8 cellular contexts compared by ENCODE assay signal in genomic region chr11:66287256-66288137, GRCh38. TPM values are rescaled to one million over a fixed set of nuclear protein-coding genes. Genes with fewer than 3 reads are reported as not detected.
A peak's percentile ranks its signal among the peaks of the same experiment; 100 is the strongest.
DNase-seq lines count a peak whose midpoint lies in the region; ATAC-seq, FAIRE-seq and TF ChIP-seq lines count a peak whose summit lies in the region.

No MANE protein-coding gene starts in this region.

- ATAC-seq in pancreas, result no peak
- ATAC-seq in GM19455 (IDR thresholded peaks at IDR 0.05; ENCODE audit: unreplicated experiment), result no peak

- CTCF ChIA-PET in Caco-2 (lab: Charles Lee), result interaction anchor here (2.6 kb wide), 1 partner anchor 25 kb away, joined by 43 read pairs; no protein-coding TSS in a partner anchor

- H3K27ac ChIP-seq in OCI-LY3 (ENCODE audit: low read length), result no peak overlapping the region
- no peak overlapping the region for H3K27ac ChIP-seq in pancreas

- H3K4me1 Mint-ChIP-seq in Caco-2 (ENCODE audit: low read depth, unreplicated experiment), result peaks cover 17% of the 10 kb centered on the region

- peaks cover 21% of the 10 kb centered on the region for H3K79me2 ChIP-seq in OCI-LY3 (ENCODE audit: low read length)

- no TSS peak for BruUV-seq in Caco-2 (replicated peaks; lab: Mats Ljungman, UMichigan)

- POLR2A ChIA-PET in Caco-2 (lab: Charles Lee), result no interaction called here

- no peaks in the 10 kb centered on the region for H4K20me1 ChIP-seq in OCI-LY3 (ENCODE audit: insufficient read depth, low read length)

- H3K4me1 ChIP-seq in Caco-2 (peaks cover 22% of the 10 kb centered on the region), OCI-LY3 (ENCODE audit: low read length) (peaks cover 41% of the 10 kb centered on the region), endocrine pancreas (ENCODE audit: control insufficient read depth, insufficient read depth, low read length) (no peaks in the 10 kb centered on the region), pancreas (peaks cover 0 to 19% (median 15%) of the 10 kb centered on the region in 3 donors)

- WGBS in pancreas, 2 donors, result 57 to 65% methylated on average over 14 to 16 of the region's 16 CpGs

- no peak for TF ChIP-seq POLR2A in erythroblast (IDR thresholded peaks at IDR 0.05; ENCODE audit: low read length)

- peak overlapping the region; percentile 80 for H3K4me2 ChIP-seq in OCI-LY3 (ENCODE audit: low read length)

- H2AFZ ChIP-seq in OCI-LY3 (ENCODE audit: low read depth, low read length), result no peak overlapping the region

- DNase-seq in Caco-2 (no peak), pancreas (peak in 1 of 6 donors; percentile 58), erythroblast (lab: John Stamatoyannopoulos, UW) (no peak), cerebellar cortex (ENCODE audit: low spot score) (no peak), COLO668 (lab: John Stamatoyannopoulos, UW; ENCODE audit: unreplicated experiment) (no peak)

- intact Hi-C loops in Caco-2 (cut with micrococcal nuclease; ENCODE audit: unreplicated experiment) (loop anchor here (2.0 kb wide), 1 partner anchor 41 kb away; no protein-coding TSS in a partner anchor), pancreas (cut with DNase I) (loop anchor here in 1 of 3 donors (10.0 kb wide), 1 partner anchor 63 kb away; no protein-coding TSS in a partner anchor)

- peak overlapping the region; percentile 87 for H3K4me3 Mint-ChIP-seq in Caco-2 (ENCODE audit: unreplicated experiment)

- H3K27me3 ChIP-seq in Caco-2 (replicated peaks; ENCODE audit: control insufficient read depth, insufficient read depth, low read length) (no peaks in the 10 kb centered on the region), OCI-LY3 (ENCODE audit: low read depth, low read length) (no peaks in the 10 kb centered on the region), endocrine pancreas (ENCODE audit: control insufficient read depth, insufficient read depth, low read length) (no peaks in the 10 kb centered on the region), pancreas (no peaks in the 10 kb centered on the region)

- TF ChIP-seq CTCF in Caco-2 (IDR thresholded peaks at IDR 0.05; ENCODE audit: insufficient read depth in 1 of 2, low read depth in 1 of 2, low read length in 1 of 2, severe bottlenecking in 1 of 2, unreplicated experiment in 1 of 2), result no peak
- no peak for TF ChIP-seq CTCF in OCI-LY3 (IDR thresholded peaks at IDR 0.05; ENCODE audit: low read depth, low read length)
- TF ChIP-seq CTCF in pancreas (IDR thresholded peaks at IDR 0.05), result no peak

- peaks cover 2% of the 10 kb centered on the region for H3K27me3 Mint-ChIP-seq in Caco-2 (ENCODE audit: insufficient read depth, unreplicated experiment)

- peak overlapping the region; percentile 63 for H3K4me3 ChIP-seq in Caco-2 (ENCODE audit: low read depth, low read length)
- H3K4me3 ChIP-seq in OCI-LY3 (ENCODE audit: low read length), result peak overlapping the region; percentile 89
- no peak overlapping the region for H3K4me3 ChIP-seq in endocrine pancreas (ENCODE audit: control insufficient read depth, insufficient read depth, low read length)
- peak overlapping the region in 3 of 4 donors; percentile 70 to 94 (median 72) for H3K4me3 ChIP-seq in pancreas

- H3K9me3 ChIP-seq in Caco-2 (no peaks in the 10 kb centered on the region), OCI-LY3 (ENCODE audit: insufficient read depth, low read length) (no peaks in the 10 kb centered on the region), endocrine pancreas (ENCODE audit: control insufficient read depth, low read length) (no peaks in the 10 kb centered on the region), pancreas (no peaks in the 10 kb centered on the region)

- H3K9me3 Mint-ChIP-seq in Caco-2 (ENCODE audit: unreplicated experiment), result no peaks in the 10 kb centered on the region

- peaks cover 5% of the 10 kb centered on the region; the same call in 1 of the 2 replicates for H3K36me3 ChIP-seq in Caco-2 (ENCODE audit: control insufficient read depth, insufficient read depth, low read length)
- peaks cover 15% of the 10 kb centered on the region for H3K36me3 ChIP-seq in OCI-LY3 (replicated peaks; ENCODE audit: low read depth, low read length)
- no peaks in the 10 kb centered on the region for H3K36me3 ChIP-seq in endocrine pancreas (ENCODE audit: control insufficient read depth, insufficient read depth, low read length)
- no peaks in the 10 kb centered on the region for H3K36me3 ChIP-seq in pancreas

- H3K9ac ChIP-seq in OCI-LY3 (ENCODE audit: low read length) (peak overlapping the region; percentile 90), endocrine pancreas (ENCODE audit: control insufficient read depth, insufficient read depth, low read length) (peak overlapping the region; percentile 90)

- no peak for FAIRE-seq in pancreas (lab: Jason Lieb, UNC)

- H3K36me3 Mint-ChIP-seq in Caco-2 (ENCODE audit: insufficient read depth, unreplicated experiment), result peaks cover 29% of the 10 kb centered on the region

- H3K27ac Mint-ChIP-seq in Caco-2 (ENCODE audit: unreplicated experiment), result peak overlapping the region; percentile 94

RNA-seq across cellular contexts. Expression of gene YIF1A, which starts 1.4 kb away (rescaled TPM):
- total RNA-seq in Caco-2 (2022) (140 and 159 TPM in 2 replicates), pancreas (10 to 100 TPM; 39.7 to 64.9 (median 49.1) TPM)
- 100 to 1,000 TPM in 1 of 2 donors, 10 to 100 TPM in 1; 82.7 to 112 TPM for polyA plus RNA-seq in pancreas

RNA-seq across cellular contexts. Expression of gene TMEM151A, which starts 4.2 kb away (rescaled TPM):
- 0.68 and 0.88 TPM in 2 replicates for total RNA-seq in Caco-2 (2022)
- total RNA-seq in pancreas, result under 1 TPM; 0.49 to 0.79 (median 0.72) TPM
- polyA plus RNA-seq in pancreas, result 1 to 10 TPM; 1.6 to 4.4 TPM

RNA-seq across cellular contexts. Expression of gene CNIH2, which starts 9.5 kb away (rescaled TPM):
- total RNA-seq in Caco-2 (2022), result 4.9 and 6.1 TPM in 2 replicates
- 1 to 10 TPM in 5 of 6 donors, under 1 TPM in 1; 0.83 to 6.8 (median 1.9) TPM for total RNA-seq in pancreas
- 10 to 100 TPM in 1 of 2 donors, 1 to 10 TPM in 1; 8.0 to 34.3 TPM for polyA plus RNA-seq in pancreas

RNA-seq across cellular contexts. Expression of gene RAB1B, which starts 19.1 kb away (rescaled TPM):
- total RNA-seq in Caco-2 (2022) (128 and 132 TPM in 2 replicates), pancreas (10 to 100 TPM; 36.8 to 61.9 (median 49.7) TPM)
- 10 to 100 TPM; 92.0 to 96.2 TPM for polyA plus RNA-seq in pancreas

RNA-seq across cellular contexts. Expression of gene CD248, which starts 29.3 kb away (rescaled TPM):
- 0.27 TPM in 1 of 2 replicates, not detected in the other for total RNA-seq in Caco-2 (2022)
- total RNA-seq in pancreas, result 10 to 100 TPM in 3 of 6 donors, 1 to 10 TPM in 3; 1.2 to 17.7 (median 7.5) TPM
- 1 to 10 TPM; 2.5 to 4.0 TPM for polyA plus RNA-seq in pancreas
